Comparison of ENCODE assay signal across 9 cellular contexts in the genomic region with DNA sequence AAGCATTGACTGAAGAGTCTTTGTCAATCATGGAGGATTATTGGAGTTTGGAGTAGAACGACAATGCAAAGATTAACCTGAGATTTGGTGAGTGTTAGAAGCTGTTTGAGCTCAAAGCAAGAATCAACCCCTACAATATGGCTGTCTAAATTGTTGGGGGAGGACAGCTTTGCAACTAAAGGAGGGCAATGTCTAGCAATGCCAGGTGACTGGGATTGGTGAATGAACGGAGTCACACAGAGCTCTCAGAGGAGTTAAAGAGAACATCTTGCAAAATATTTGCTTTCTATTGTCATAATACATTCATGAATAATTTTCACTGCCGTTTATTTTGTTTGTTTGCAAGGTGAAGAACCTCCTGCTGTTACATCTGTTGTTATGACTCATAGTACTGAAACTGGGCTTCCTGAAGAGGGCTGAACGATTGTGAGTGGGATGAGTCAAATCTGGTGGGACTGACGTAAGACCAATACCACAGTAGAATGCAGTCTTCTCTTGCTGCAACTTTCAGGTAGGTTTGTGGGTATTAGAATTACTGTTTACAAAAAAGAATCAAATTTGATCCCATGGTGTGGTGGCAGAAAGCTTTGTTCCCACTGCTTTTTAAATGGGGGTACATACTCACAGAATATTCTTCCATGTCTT.
DNase-seq lines count a peak whose midpoint lies in the region; ATAC-seq and TF ChIP-seq lines count a peak whose summit lies in the region.
"Had no signal": no experiment of that assay in that cellular context is flagged by ENCODE, and none has a peak within 500 bp of the region (broad histone marks: within the 10 kb centered on the region; RNA-seq: fewer than 3 reads in every experiment).

No MANE protein-coding gene starts in this region.

- H3K27me3 ChIP-seq in duodenal mucosa (ENCODE audit: control insufficient read depth in 1 of 2, insufficient read depth in 2 of 2, low read length in 2 of 2) (no peaks in the 10 kb centered on the region), tibial artery (no peaks in the 10 kb centered on the region)

- H3K4me1 Mint-ChIP-seq in stimulated activated effector memory CD8-positive, alpha-beta T cell treated with anti-CD3 and anti-CD28 coated beads, Interleukin-12 subunit alpha, Interleukin-12 subunit beta, amount 100 ng/mL, for 72 hours = peaks cover 33% of the 10 kb centered on the region

- H3K27ac ChIP-seq in duodenal mucosa (ENCODE audit: low read depth, low read length) (peak overlapping the region; percentile 16), tibial artery (no peak overlapping the region)

- H3K4me1 ChIP-seq in duodenal mucosa (ENCODE audit: control insufficient read depth in 1 of 2, insufficient read depth in 2 of 2, low read length in 2 of 2) = no peaks in the 10 kb centered on the region
- H3K4me1 ChIP-seq in tibial artery = no peaks in the 10 kb centered on the region

- H3K4me3 ChIP-seq in duodenal mucosa (ENCODE audit: low read depth in 1 of 2, low read length in 2 of 2) (no peak overlapping the region), tibial artery (no peak overlapping the region)

- no peak overlapping the region for H3K9ac ChIP-seq in duodenal mucosa (ENCODE audit: low read depth in 1 of 2, low read length in 2 of 2)

- TF ChIP-seq CTCF in tibial artery (IDR thresholded peaks at IDR 0.05) = no peak

- DNase-seq in DMS153 (lab: John Stamatoyannopoulos, UW) = peak; percentile 92
- DNase-seq in NCI-H226 = peak; percentile 90
- DNase-seq in stimulated activated effector memory CD8-positive, alpha-beta T cell treated with anti-CD3 and anti-CD28 coated beads, Interleukin-12 subunit alpha, Interleukin-12 subunit beta, amount 100 ng/mL, for 72 hours (ENCODE audit: low spot score in 2 of 2) = peak; percentile 27 to 75
- DNase-seq in tibial artery = no peak
- no peak for DNase-seq in occipital lobe (lab: John Stamatoyannopoulos, UW)

- peak overlapping the region; percentile 36 for H3K4me3 Mint-ChIP-seq in stimulated activated effector memory CD8-positive, alpha-beta T cell treated with anti-CD3 and anti-CD28 coated beads, Interleukin-12 subunit alpha, Interleukin-12 subunit beta, amount 100 ng/mL, for 72 hours

- ATAC-seq in GM19023 (IDR thresholded peaks at IDR 0.05; ENCODE audit: unreplicated experiment) = peak; percentile 96
- ATAC-seq in HG03064 (IDR thresholded peaks at IDR 0.05; ENCODE audit: low read depth, unreplicated experiment) = peak; percentile 91
- ATAC-seq in stimulated activated effector memory CD8-positive, alpha-beta T cell treated with anti-CD3 and anti-CD28 coated beads, Interleukin-12 subunit alpha, Interleukin-12 subunit beta, amount 100 ng/mL, for 72 hours = peak; percentile 96

- H3K36me3 ChIP-seq in duodenal mucosa (ENCODE audit: control insufficient read depth in 1 of 2, insufficient read depth in 2 of 2, low read length in 2 of 2) (no peaks in the 10 kb centered on the region), tibial artery (no peaks in the 10 kb centered on the region)

- intact Hi-C loops in tibial artery (cut with DNase I; ENCODE audit: low total_unique reads) = no loop called here

- peak overlapping the region; percentile 85 for H3K27ac Mint-ChIP-seq in stimulated activated effector memory CD8-positive, alpha-beta T cell treated with anti-CD3 and anti-CD28 coated beads, Interleukin-12 subunit alpha, Interleukin-12 subunit beta, amount 100 ng/mL, for 72 hours

- H3K9me3 ChIP-seq in duodenal mucosa (ENCODE audit: control insufficient read depth in 1 of 2, low read length in 2 of 2) (no peaks in the 10 kb centered on the region), tibial artery (no peaks in the 10 kb centered on the region)

- H3K36me3 Mint-ChIP-seq in stimulated activated effector memory CD8-positive, alpha-beta T cell treated with anti-CD3 and anti-CD28 coated beads, Interleukin-12 subunit alpha, Interleukin-12 subunit beta, amount 100 ng/mL, for 72 hours = no peaks in the 10 kb centered on the region
- H3K36me3 Mint-ChIP-seq: naive thymus-derived CD8-positive, alpha-beta T cell had no signal

- H3K9me3 Mint-ChIP-seq in stimulated activated effector memory CD8-positive, alpha-beta T cell treated with anti-CD3 and anti-CD28 coated beads, Interleukin-12 subunit alpha, Interleukin-12 subunit beta, amount 100 ng/mL, for 72 hours = no peaks in the 10 kb centered on the region

Comparison
In these comparisons a context has a peak if more than half of its experiments do, and no peak if none do; other contexts are left out.
1. DNase-seq: peak in DMS153 (single experiment), NCI-H226 (single experiment) and stimulated activated effector memory CD8-positive, alpha-beta T cell treated with anti-CD3 and anti-CD28 coated beads, Interleukin-12 subunit alpha, Interleukin-12 subunit beta, amount 100 ng/mL, for 72 hours (2 of 2); none in tibial artery (0 of 2) and occipital lobe (single experiment).
2. Peak in every context shown above with its lines, with median percentiles within 50 percentile points of each other: ATAC-seq.